14 cellular contexts compared by ENCODE assay signal in the genomic region with DNA sequence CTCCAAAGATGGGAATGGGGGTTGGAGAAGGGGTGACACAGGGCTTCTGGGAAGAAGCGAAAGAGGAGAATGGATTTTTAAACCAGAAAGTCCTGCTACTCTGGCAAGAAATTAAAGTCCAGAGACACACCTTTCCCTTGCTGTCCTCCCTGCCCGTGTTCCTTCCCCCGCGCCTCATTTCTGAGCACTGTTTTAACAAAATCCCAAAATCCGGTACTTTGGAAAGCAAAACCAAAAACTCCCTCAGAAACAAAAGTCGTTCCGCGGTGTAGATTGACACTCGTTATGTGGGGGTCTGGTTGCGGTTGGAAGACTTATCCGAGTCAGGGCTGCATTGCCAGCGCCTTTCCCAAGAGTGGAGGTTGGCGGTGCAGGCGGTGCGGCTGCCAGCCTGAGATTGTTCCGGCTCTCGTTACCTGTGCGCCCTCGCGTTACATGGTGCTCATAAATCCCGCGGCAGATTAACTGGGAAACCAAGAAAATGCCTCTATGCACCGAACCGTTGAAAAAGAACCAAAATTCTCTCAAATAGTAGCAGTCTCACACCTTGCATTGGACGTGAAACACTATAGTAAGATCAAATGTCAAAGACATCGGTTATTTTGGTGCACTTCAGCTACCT.
DNase-seq lines count a peak whose midpoint lies in the region; ATAC-seq and TF ChIP-seq lines count a peak whose summit lies in the region.
"Had no signal": no experiment of that assay in that cellular context is flagged by ENCODE, and none has a peak within 500 bp of the region (broad histone marks: within the 10 kb centered on the region; RNA-seq: fewer than 3 reads in every experiment).

No MANE protein-coding gene starts in this region.

- no peak overlapping the region for H3K27ac Mint-ChIP-seq in endothelial cell (ENCODE audit: unreplicated experiment)

- no peaks in the 10 kb centered on the region for H3K36me3 Mint-ChIP-seq in endothelial cell (ENCODE audit: low read depth, unreplicated experiment)

- H3K27ac ChIP-seq in right atrium auricular region (no peak overlapping the region), vagina (no peak overlapping the region)
- H3K27ac ChIP-seq: epithelial cell of prostate, Peyer's patch, upper lobe of right lung had no signal

- H3K36me3 ChIP-seq in right atrium auricular region: no peaks in the 10 kb centered on the region
- H3K36me3 ChIP-seq in mucosa of stomach (ENCODE audit: control insufficient read depth, insufficient read depth, low read length): no peaks in the 10 kb centered on the region
- H3K36me3 ChIP-seq in vagina: no peaks in the 10 kb centered on the region
- H3K36me3 ChIP-seq: Peyer's patch, upper lobe of right lung had no signal

- H3K27me3 ChIP-seq in right atrium auricular region: peaks cover 41 to 45% of the 10 kb centered on the region in 2 donors
- peaks cover 60% of the 10 kb centered on the region for H3K27me3 ChIP-seq in mucosa of stomach (ENCODE audit: control insufficient read depth, insufficient read depth, low read length)
- H3K27me3 ChIP-seq in vagina: no peaks in the 10 kb centered on the region

- ATAC-seq in Right ventricle myocardium superior (ENCODE audit: poor library complexity) (peak; percentile 40), HG03175 (IDR thresholded peaks at IDR 0.05; ENCODE audit: unreplicated experiment) (no peak)
- ATAC-seq: upper lobe of right lung had no signal

- TF ChIP-seq CTCF in right atrium auricular region (IDR thresholded peaks at IDR 0.05) (no peak), endothelial cell (IDR thresholded peaks at IDR 0.05; ENCODE audit: unreplicated experiment) (no peak), vagina (IDR thresholded peaks at IDR 0.05) (no peak)

- DNase-seq in Right ventricle myocardium superior: peak; percentile 45
- DNase-seq in right atrium auricular region (ENCODE audit: low spot score): no peak
- no peak for DNase-seq in endothelial cell (ENCODE audit: low spot score)
- no peak for DNase-seq in vagina (ENCODE audit: extremely low spot score in 2 of 2)
- no peak for DNase-seq in effector CD4-positive, alpha-beta T cell
- no peak for DNase-seq in NCI-H1105 treated with DMSO at 0.1 percent for 48 hours (lab: John Stamatoyannopoulos, UW)
- DNase-seq: activated CD4-positive, CD25-positive, alpha-beta regulatory T cell; activated gamma-delta T cell treated with Interleukin-2 at 50 U/mL for 16 hours; AML-193; Peyer's patch; upper lobe of right lung had no signal

- intact Hi-C loops in Right ventricle myocardium superior (cut with DNase I): loop anchor here (5.0 kb wide), 1 partner anchor 225 kb away; no protein-coding TSS in a partner anchor
- intact Hi-C loops in vagina (cut with DNase I): no loop called here

- no peak overlapping the region for H3K9ac ChIP-seq in mucosa of stomach (ENCODE audit: low read length)

- H3K9me3 ChIP-seq in right atrium auricular region (no peaks in the 10 kb centered on the region), mucosa of stomach (ENCODE audit: control insufficient read depth, low read length) (no peaks in the 10 kb centered on the region), vagina (no peaks in the 10 kb centered on the region)
- H3K9me3 ChIP-seq: Peyer's patch, upper lobe of right lung had no signal

- peaks cover 47% of the 10 kb centered on the region for H3K4me1 Mint-ChIP-seq in endothelial cell (ENCODE audit: unreplicated experiment)

- no peak for TF ChIP-seq POLR2A in vagina (IDR thresholded peaks at IDR 0.05)

- H3K4me3 ChIP-seq in right atrium auricular region (peak overlapping the region in 1 of 2 donors; percentile 36), mucosa of stomach (ENCODE audit: low read length) (peak overlapping the region; percentile 56), vagina (peak overlapping the region; percentile 22 to 27)
- H3K4me3 ChIP-seq: upper lobe of right lung had no signal

- H3K4me1 ChIP-seq in right atrium auricular region (peaks cover 0 to 44% of the 10 kb centered on the region in 2 donors), mucosa of stomach (ENCODE audit: control insufficient read depth, insufficient read depth, low read length) (no peaks in the 10 kb centered on the region), vagina (peaks cover 29% of the 10 kb centered on the region)
- H3K4me1 ChIP-seq: Peyer's patch had no signal

- no peaks in the 10 kb centered on the region for H3K9me3 Mint-ChIP-seq in endothelial cell (ENCODE audit: unreplicated experiment)

- H3K4me3 Mint-ChIP-seq in endothelial cell (ENCODE audit: unreplicated experiment): peak overlapping the region; percentile 13

- H3K27me3 Mint-ChIP-seq in endothelial cell (ENCODE audit: unreplicated experiment): peaks cover 51% of the 10 kb centered on the region
